ENCODE assay signal across 13 cellular contexts in genomic region chr14:72692678-72693077, GRCh38.
DNase-seq lines count a peak whose midpoint lies in the region; ATAC-seq, FAIRE-seq and TF ChIP-seq lines count a peak whose summit lies in the region.
"Had no signal": no experiment of that assay in that cellular context is flagged by ENCODE, and none has a peak within 500 bp of the region (broad histone marks: within the 10 kb centered on the region; RNA-seq: fewer than 3 reads in every experiment).

No MANE protein-coding gene starts in this region.

- no peak overlapping the region for H4K8ac ChIP-seq in H1 (ENCODE audit: extremely low read depth, insufficient read depth, low read length)

- H3K4me2 ChIP-seq in H1 (ENCODE audit: insufficient read depth in 1 of 2, low read depth in 2 of 2, low read length in 2 of 2), result no peak overlapping the region
- H3K4me2 ChIP-seq: KMS-11 had no signal

- H3K79me1 ChIP-seq in H1 (ENCODE audit: low read depth, low read length), result no peaks in the 10 kb centered on the region; the same call in 1 of the 2 replicates

- peak in 1 of 2 experiments; percentile 64; a peak in 1 of 3 replicates for TF ChIP-seq EP300 in H1 (IDR thresholded peaks at IDR 0.05; ENCODE audit: borderline replicate concordance in 1 of 2, low read depth in 2 of 2, low read length in 2 of 2)

- H2BK120ac ChIP-seq in H1 (replicated peaks; ENCODE audit: low read depth, low read length), result no peak overlapping the region

- no peak overlapping the region; the same call in 1 of the 2 replicates for H2BK12ac ChIP-seq in H1 (ENCODE audit: low read depth, low read length)

- FAIRE-seq in H1 (lab: Jason Lieb, UNC), result peak; percentile 88

- 68% methylated on average over 4 of the region's 4 CpGs; no CpG with 5 or more reads in 1 of the 2 experiments for WGBS in H1 (ENCODE audit: extremely low coverage in 1 of 2, insufficient coverage in 1 of 2, insufficient read length in 1 of 2, insufficient replicate concordance in 2 of 2, low coverage in 1 of 2, low lambda C conversion rate in 2 of 2, missing lambda C conversion rate in 1 of 2), 2 experiments

- H3K79me2 ChIP-seq in H1 (ENCODE audit: control insufficient read depth in 1 of 2, insufficient read depth in 2 of 2, low read length in 2 of 2), result no peaks in the 10 kb centered on the region

- H2BK20ac ChIP-seq in H1 (ENCODE audit: low read length), result no peak overlapping the region

- no peak overlapping the region for H3K4me3 ChIP-seq in H7 (ENCODE audit: insufficient read depth, low read depth, low read length)
- no peak overlapping the region for H3K4me3 ChIP-seq in H1 (ENCODE audit: extremely low read depth in 1 of 4, insufficient read depth in 2 of 4, low read depth in 3 of 4, low read length in 4 of 4)
- H3K4me3 ChIP-seq: adrenal gland, SJSA1 had no signal

- no peak overlapping the region for H3K9ac ChIP-seq in H1 (replicated peaks in 1 of 4; ENCODE audit: extremely low read depth in 1 of 4, low read depth in 3 of 4, low read length in 3 of 4)
- H3K9ac ChIP-seq: KMS-11 had no signal

- H3K4ac ChIP-seq in H1 (replicated peaks; ENCODE audit: insufficient read length, low read depth, low read length), result no peak overlapping the region

- CTCF ChIA-PET in H1 (lab: Charles Lee; ENCODE audit: partially characterized antibody), result interaction anchor here (0.7 to 1.5 kb wide), 3 partner anchors 48 to 188 kb away, joined by 3 to 6 read pairs (median 3); no protein-coding TSS in a partner anchor

- TF ChIP-seq POLR2A in H1 (IDR thresholded peaks at IDR 0.05; ENCODE audit: control extremely low read depth in 1 of 2, low read depth in 2 of 2, low read length in 2 of 2), result no peak

- H2AFZ ChIP-seq in H1 (ENCODE audit: low read length), result no peak overlapping the region

- no peak overlapping the region for H3K56ac ChIP-seq in H1 (replicated peaks; ENCODE audit: insufficient read length, low read depth, low read length)

- no peak overlapping the region for H4K5ac ChIP-seq in H1 (ENCODE audit: insufficient read length, low read depth, low read length)

- no peak overlapping the region for H3K23ac ChIP-seq in H1 (ENCODE audit: insufficient read length)

- ATAC-seq in GM18909 (IDR thresholded peaks at IDR 0.05; ENCODE audit: poor library complexity, unreplicated experiment), result no peak

- peaks cover 0 to 2% of the 10 kb centered on the region in 2 experiments for H4K20me1 ChIP-seq in H1 (replicated peaks in 1 of 2; ENCODE audit: control insufficient read depth in 1 of 2, insufficient read depth in 2 of 2, low read length in 2 of 2)

- TF ChIP-seq RAD21 in H1 (IDR thresholded peaks at IDR 0.05 in 1 of 2, conservative IDR thresholded peaks at IDR 0.05 in 1 of 2; ENCODE audit: low read depth in 2 of 2, low read length in 2 of 2), result peak in 1 of 2 experiments; percentile 42; a peak in 3 of 4 replicates

- peak; percentile 84 for DNase-seq in H7
- peak; percentile 24 for DNase-seq in MV-4-11 (lab: John Stamatoyannopoulos, UW)
- DNase-seq in H1 (ENCODE audit: low read depth in 1 of 2, low spot score in 2 of 2), result peak in 1 of 2 experiments; percentile 13
- peak; percentile 40 for DNase-seq in medulla oblongata (ENCODE audit: extremely low spot score)
- DNase-seq in GM19240 (ENCODE audit: insufficient read length, low spot score), result no peak
- no peak for DNase-seq in NCI-H2227 (lab: John Stamatoyannopoulos, UW; ENCODE audit: unreplicated experiment)
- DNase-seq: adrenal gland; CD4-positive, CD25-positive, alpha-beta regulatory T cell; foreskin melanocyte had no signal

- H3K27me3 ChIP-seq in H7 (ENCODE audit: control insufficient read depth, insufficient read depth, low read length) (no peaks in the 10 kb centered on the region), H1 (replicated peaks in 1 of 4; ENCODE audit: control insufficient read depth in 3 of 4, extremely low read depth in 1 of 4, insufficient read depth in 3 of 4, low read length in 3 of 4) (no peaks in the 10 kb centered on the region)
- H3K27me3 ChIP-seq: adrenal gland, neutrophil, SJSA1 had no signal

- POLR2A ChIA-PET in H1 (lab: Charles Lee; ENCODE audit: partially characterized antibody), result no interaction called here

- TF ChIP-seq CTCF in H1 (IDR thresholded peaks at IDR 0.05; ENCODE audit: control extremely low read depth in 1 of 3, insufficient read depth in 1 of 3, low read depth in 1 of 3, low read length in 3 of 3), result peak in 1 of 3 experiments; percentile 6; a peak in 1 of 4 replicates

- H3K27ac ChIP-seq in H1 (ENCODE audit: low read depth, low read length), result no peak overlapping the region
- H3K27ac ChIP-seq: adrenal gland, KMS-11, neutrophil, SJSA1 had no signal

- peaks cover 0 to 7% (median 4%) of the 10 kb centered on the region in 4 experiments; a peak in 5 of 7 replicates for H3K4me1 ChIP-seq in H1 (replicated peaks in 1 of 4; ENCODE audit: control insufficient read depth in 3 of 4, insufficient read depth in 4 of 4, low read length in 3 of 4)
- H3K4me1 ChIP-seq: adrenal gland, SJSA1 had no signal

- H3K23me2 ChIP-seq in H1 (ENCODE audit: low read depth, low read length), result peaks cover 3% of the 10 kb centered on the region; the same call in 1 of the 2 replicates

- no peak overlapping the region for H2AK5ac ChIP-seq in H1 (ENCODE audit: low read depth, low read length)

- H4K91ac ChIP-seq in H1 (replicated peaks; ENCODE audit: insufficient read length, low read length), result no peak overlapping the region

- no peak overlapping the region for H2BK15ac ChIP-seq in H1 (ENCODE audit: low read length)

- no peaks in the 10 kb centered on the region for H3K9me3 ChIP-seq in H1 (ENCODE audit: insufficient read depth in 2 of 2, low read depth in 1 of 2, low read length in 1 of 2)
- H3K9me3 ChIP-seq: adrenal gland, neutrophil, SJSA1 had no signal

- H2BK5ac ChIP-seq in H1 (ENCODE audit: low read depth, low read length), result no peak overlapping the region

- H3K36me3 ChIP-seq in H7 (replicated peaks; ENCODE audit: control insufficient read depth, insufficient read depth, low read length) (no peaks in the 10 kb centered on the region), H1 (ENCODE audit: control insufficient read depth in 2 of 4, insufficient read depth in 4 of 4, low read length in 3 of 4) (no peaks in the 10 kb centered on the region)
- H3K36me3 ChIP-seq: adrenal gland, neutrophil, SJSA1 had no signal

- no peak overlapping the region for H3K18ac ChIP-seq in H1 (ENCODE audit: extremely low read depth, low read length)

- H3K14ac ChIP-seq in H1 (ENCODE audit: insufficient read length), result no peak overlapping the region

TF ChIP-seq in H1, 55 proteins besides CTCF, POLR2A, EP300 and RAD21 (continues in another document):
- TF ChIP-seq RFX5 (IDR thresholded peaks at IDR 0.05; ENCODE audit: borderline replicate concordance, low read depth, low read length), result no peak
- no peak for TF ChIP-seq RXRA (IDR thresholded peaks at IDR 0.05; ENCODE audit: insufficient read depth, low read depth, low read length)
- no peak for TF ChIP-seq RNF2 (IDR thresholded peaks at IDR 0.05; ENCODE audit: borderline replicate concordance, low read depth, low read length, missing control alignments, poor library complexity, severe bottlenecking)
- no peak for TF ChIP-seq KDM4A (IDR thresholded peaks at IDR 0.05; ENCODE audit: low read depth, low read length, severe bottlenecking)
- TF ChIP-seq SAP30 (IDR thresholded peaks at IDR 0.05; ENCODE audit: insufficient read depth, insufficient replicate concordance, low read length), result no peak
- TF ChIP-seq MAFK (IDR thresholded peaks at IDR 0.05; ENCODE audit: low read depth, low read length), result no peak
- TF ChIP-seq TEAD4 (IDR thresholded peaks at IDR 0.05; ENCODE audit: low read depth, low read length), result no peak

Comparison
In these comparisons a context has a peak if more than half of its experiments do, and no peak if none do; other contexts are left out.
1. DNase-seq: peak in H7 (single experiment), MV-4-11 (single experiment) and medulla oblongata (single experiment); none in GM19240 (single experiment) and NCI-H2227 (single experiment).